ENCODE assay signal across 22 cellular contexts in the genomic region with DNA sequence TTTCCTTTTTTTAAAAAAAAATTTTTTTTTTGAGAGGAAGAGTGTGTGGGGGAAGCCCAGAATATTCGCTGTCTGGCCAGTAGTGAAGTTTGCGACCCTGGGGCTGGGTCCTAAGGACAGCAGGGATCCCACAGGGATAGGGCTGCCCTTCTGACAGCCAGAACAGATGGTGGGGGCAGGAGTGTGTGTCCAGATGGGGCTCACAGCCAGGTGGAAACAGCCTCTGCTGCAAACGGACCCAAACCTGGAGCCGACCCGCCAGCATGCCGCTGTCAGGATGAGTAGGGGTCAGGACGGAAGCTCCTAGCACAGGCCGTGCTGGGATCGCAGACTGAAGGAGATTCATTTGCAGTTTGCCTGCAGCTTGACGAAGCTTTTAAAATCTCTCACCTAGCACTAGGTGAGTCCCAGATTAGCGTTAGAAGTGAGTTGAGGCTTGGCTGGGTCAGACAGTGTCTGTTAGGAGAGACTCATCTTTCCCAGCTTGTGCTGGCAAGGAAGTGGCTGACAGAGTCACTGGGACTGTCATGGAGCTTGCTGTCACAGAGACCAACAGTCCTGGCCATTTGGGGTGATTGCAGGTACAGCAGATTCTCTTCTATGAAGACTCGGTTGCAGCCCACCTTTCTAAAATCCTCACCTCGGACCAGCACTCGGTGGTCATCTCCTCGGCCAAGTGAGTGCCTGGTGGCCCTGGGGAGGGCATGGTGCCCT.
DNase-seq lines count a peak whose midpoint lies in the region; ATAC-seq and TF ChIP-seq lines count a peak whose summit lies in the region.
"Had no signal": no experiment of that assay in that cellular context is flagged by ENCODE, and none has a peak within 500 bp of the region (broad histone marks: within the 10 kb centered on the region; RNA-seq: fewer than 3 reads in every experiment).

No MANE protein-coding gene starts in this region.

- no peaks in the 10 kb centered on the region for H3K4me1 ChIP-seq in endodermal cell (ENCODE audit: control insufficient read depth, insufficient read depth, low read length)
- no peaks in the 10 kb centered on the region for H3K4me1 ChIP-seq in osteoblast (ENCODE audit: insufficient read depth, low read length)
- H3K4me1 ChIP-seq: body of pancreas, prostate gland had no signal

- peaks cover 4% of the 10 kb centered on the region for H3K4me1 Mint-ChIP-seq in endodermal cell

- no peaks in the 10 kb centered on the region for H4K20me1 ChIP-seq in osteoblast (ENCODE audit: insufficient read depth, low read length)

- TF ChIP-seq CTCF in endodermal cell (conservative IDR thresholded peaks at IDR 0.05) (no peak), osteoblast (IDR thresholded peaks at IDR 0.05; ENCODE audit: extremely low read depth, low read depth, low read length) (no peak)

- intact Hi-C loops in left cardiac atrium (cut with DNase I) (no loop called here), Right ventricle myocardium inferior (cut with DNase I) (no loop called here)

- H3K9ac ChIP-seq in endodermal cell (ENCODE audit: extremely low read depth, low read length, poor library complexity, severe bottlenecking): no peak overlapping the region
- H3K9ac ChIP-seq: SK-N-SH had no signal

- H3K9me3 Mint-ChIP-seq in endodermal cell: no peaks in the 10 kb centered on the region
- H3K9me3 Mint-ChIP-seq: activated T-helper 17 cell treated with anti-CD3 and anti-CD28 coated beads, Interleukin-2, amount 50 U/mL, for 72 hours; CD4-positive, CD25-positive, alpha-beta regulatory T cell; effector memory CD8-positive, alpha-beta T cell; H9 had no signal

- H3K4me3 Mint-ChIP-seq in endodermal cell: no peak overlapping the region
- H3K4me3 Mint-ChIP-seq: activated T-helper 17 cell treated with anti-CD3 and anti-CD28 coated beads, Interleukin-2, amount 50 U/mL, for 72 hours; CD4-positive, CD25-positive, alpha-beta regulatory T cell; effector memory CD8-positive, alpha-beta T cell; H9; immature natural killer cell had no signal

- DNase-seq in left cardiac atrium (peak; percentile 18), Right ventricle myocardium inferior (ENCODE audit: missing footprints) (no peak), endodermal cell (peak; percentile 46), osteoblast (ENCODE audit: insufficient read length, low spot score, missing footprints) (peak; percentile 47), AML-193 (lab: John Stamatoyannopoulos, UW) (no peak), DMS79 treated with DMSO at 0.1 percent for 48 hours (lab: John Stamatoyannopoulos, UW) (no peak)
- DNase-seq: activated CD4-positive, alpha-beta T cell treated with anti-CD3 and anti-CD28 coated beads, Interleukin-2, amount 50 U/mL, for 1 hour; body of pancreas; effector memory CD8-positive, alpha-beta T cell; foreskin melanocyte; immature natural killer cell; left ventricle myocardium superior; MV-4-11; NCI-H526 treated with DMSO at 0.1 percent for 48 hours; RPMI8226; SK-N-SH had no signal

- H3K4me3 ChIP-seq in endodermal cell (ENCODE audit: low read length): no peak overlapping the region
- no peak overlapping the region for H3K4me3 ChIP-seq in osteoblast (ENCODE audit: insufficient read depth, low read length)
- H3K4me3 ChIP-seq: body of pancreas, prostate gland had no signal

- H3K9me3 ChIP-seq in endodermal cell (ENCODE audit: control insufficient read depth, low read length) (no peaks in the 10 kb centered on the region), osteoblast (ENCODE audit: low read depth, low read length) (no peaks in the 10 kb centered on the region)
- H3K9me3 ChIP-seq: body of pancreas, prostate gland, SK-N-SH had no signal

- no peak overlapping the region for H3K27ac Mint-ChIP-seq in endodermal cell
- H3K27ac Mint-ChIP-seq: activated T-helper 17 cell treated with anti-CD3 and anti-CD28 coated beads, Interleukin-2, amount 50 U/mL, for 72 hours; effector memory CD8-positive, alpha-beta T cell had no signal

- no peaks in the 10 kb centered on the region for H3K27me3 Mint-ChIP-seq in endodermal cell (ENCODE audit: insufficient read depth)
- H3K27me3 Mint-ChIP-seq: activated T-helper 17 cell treated with anti-CD3 and anti-CD28 coated beads, Interleukin-2, amount 50 U/mL, for 72 hours; effector memory CD8-positive, alpha-beta T cell had no signal

- H3K27ac ChIP-seq in endodermal cell (ENCODE audit: low read depth, low read length) (no peak overlapping the region), osteoblast (ENCODE audit: low read depth, low read length) (no peak overlapping the region)
- H3K27ac ChIP-seq: body of pancreas, prostate gland had no signal

- H3K4me2 ChIP-seq in osteoblast (ENCODE audit: insufficient read depth, low read length): no peak overlapping the region
- H3K4me2 ChIP-seq: SK-N-SH had no signal

- H3K27me3 ChIP-seq in endodermal cell (ENCODE audit: control insufficient read depth, insufficient read depth, low read length, poor library complexity, severe bottlenecking) (no peaks in the 10 kb centered on the region), osteoblast (ENCODE audit: insufficient read depth, low read length) (no peaks in the 10 kb centered on the region)
- H3K27me3 ChIP-seq: body of pancreas had no signal

- H3K79me2 ChIP-seq in osteoblast (ENCODE audit: insufficient read depth, low read length): no peaks in the 10 kb centered on the region

- H3K36me3 ChIP-seq in endodermal cell (ENCODE audit: control insufficient read depth, insufficient read depth, low read length) (peaks cover 11% of the 10 kb centered on the region), osteoblast (ENCODE audit: insufficient read depth, low read length) (peaks cover 11% of the 10 kb centered on the region)

- H3K36me3 Mint-ChIP-seq in endodermal cell (ENCODE audit: low read depth): peaks cover 44% of the 10 kb centered on the region

- no peak overlapping the region for H2AFZ ChIP-seq in osteoblast (ENCODE audit: low read length)

- ATAC-seq in left cardiac atrium (no peak), Right ventricle myocardium inferior (no peak), GM21390 (IDR thresholded peaks at IDR 0.05; ENCODE audit: unreplicated experiment) (no peak)
- ATAC-seq: activated T-helper 17 cell treated with anti-CD3 and anti-CD28 coated beads, Interleukin-2, amount 50 U/mL, for 72 hours; body of pancreas; effector memory CD8-positive, alpha-beta T cell; esophagus mucosa; left ventricle myocardium superior had no signal

- 90% methylated on average over 15 of the region's 15 CpGs for WGBS in endodermal cell (ENCODE audit: insufficient coverage in 1 of 2, insufficient read length in 1 of 2), 2 experiments

Comparison
In these comparisons a context has a peak if more than half of its experiments do, and no peak if none do; other contexts are left out.
1. DNase-seq: peak in left cardiac atrium (single experiment), endodermal cell (single experiment) and osteoblast (single experiment); none in Right ventricle myocardium inferior (single experiment), AML-193 (0 of 2) and DMS79 treated with DMSO at 0.1 percent for 48 hours (single experiment).